In the genomic region with DNA sequence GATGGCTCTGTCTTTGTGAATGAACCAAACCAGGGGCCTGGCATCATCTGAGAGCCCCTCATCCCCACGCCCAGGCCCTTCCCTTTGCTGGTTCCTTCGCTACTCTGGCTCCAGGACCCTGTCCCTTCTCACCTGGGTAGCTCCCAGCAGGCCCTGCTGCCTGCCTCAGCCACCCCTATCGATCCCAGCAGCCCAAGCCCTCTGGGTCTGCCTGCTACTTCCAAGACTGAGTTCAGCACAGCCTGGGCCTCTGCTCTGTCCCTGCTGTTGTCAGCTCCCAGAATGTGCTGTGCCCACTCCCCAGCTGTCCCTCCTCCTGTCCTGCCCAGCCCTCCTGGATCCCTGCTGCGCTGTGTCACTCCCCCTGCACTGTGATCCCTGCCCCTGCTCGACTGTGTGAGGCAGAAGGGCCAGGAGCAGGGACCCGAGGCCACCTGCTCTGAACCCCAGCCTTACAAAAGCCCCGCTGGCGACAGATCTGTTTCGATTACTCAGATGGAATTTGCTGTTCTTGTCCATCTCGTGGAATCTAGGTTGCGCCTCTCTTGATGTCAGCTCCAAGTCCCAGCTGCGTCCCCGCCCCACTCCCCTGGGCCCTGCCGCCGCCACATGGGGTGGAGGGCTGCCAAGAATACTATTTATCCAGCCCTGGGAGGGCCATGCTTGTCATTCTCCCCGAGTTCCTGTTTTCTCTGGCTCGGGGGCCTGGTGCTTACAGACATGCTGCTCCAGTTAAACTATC, we compare ENCODE assay signal across 8 cellular contexts. TPM values are rescaled to one million over a fixed set of nuclear protein-coding genes. Genes with fewer than 3 reads are reported as not detected.
DNase-seq lines count a peak whose midpoint lies in the region; ATAC-seq, FAIRE-seq and TF ChIP-seq lines count a peak whose summit lies in the region.

No MANE protein-coding gene starts in this region.

- H3K9me3 Mint-ChIP-seq in stimulated activated effector memory CD8-positive, alpha-beta T cell treated with anti-CD3 and anti-CD28 coated beads, Interleukin-12 subunit alpha, Interleukin-12 subunit beta, amount 100 ng/mL, for 72 hours = no peaks in the 10 kb centered on the region

- WGBS in GM12878 (ENCODE audit: insufficient coverage, insufficient replicate concordance, low lambda C conversion rate, missing lambda C conversion rate) = 90% methylated on average over 15 of the region's 17 CpGs

- POLR2A ChIA-PET in GM12878 (lab: Charles Lee) = no interaction called here

- H3K4me3 Mint-ChIP-seq in stimulated activated effector memory CD8-positive, alpha-beta T cell treated with anti-CD3 and anti-CD28 coated beads, Interleukin-12 subunit alpha, Interleukin-12 subunit beta, amount 100 ng/mL, for 72 hours = no peak overlapping the region

- no peak for FAIRE-seq in GM12878 (lab: Jason Lieb, UNC)

- no peak overlapping the region for H3K4me3 ChIP-seq in HFF-Myc (replicated peaks; ENCODE audit: low read depth, low read length)
- H3K4me3 ChIP-seq in GM12878 = no peak overlapping the region

- H3K4me1 Mint-ChIP-seq in stimulated activated effector memory CD8-positive, alpha-beta T cell treated with anti-CD3 and anti-CD28 coated beads, Interleukin-12 subunit alpha, Interleukin-12 subunit beta, amount 100 ng/mL, for 72 hours = no peaks in the 10 kb centered on the region

- CTCF ChIA-PET in GM12878 (lab: Yijun Ruan, JAX) = interaction anchor here (0.9 kb wide), 1 partner anchor 13 kb away, joined by 3 read pairs; a partner anchor contains a TSS

- no peaks in the 10 kb centered on the region for H3K79me2 ChIP-seq in GM12878 (ENCODE audit: control insufficient read depth, insufficient read depth, low read length)

- no peaks in the 10 kb centered on the region for H3K4me1 ChIP-seq in GM12878 (ENCODE audit: control insufficient read depth, insufficient read depth, low read length)

- RAD21 ChIA-PET in GM12878 (lab: Charles Lee; ENCODE audit: unreplicated experiment) = no interaction called here

- SMC1A ChIA-PET in GM12878 (lab: Charles Lee; ENCODE audit: uncharacterized antibody, unreplicated experiment) = no interaction called here

- peaks cover 51% of the 10 kb centered on the region for H3K36me3 Mint-ChIP-seq in stimulated activated effector memory CD8-positive, alpha-beta T cell treated with anti-CD3 and anti-CD28 coated beads, Interleukin-12 subunit alpha, Interleukin-12 subunit beta, amount 100 ng/mL, for 72 hours

- ATAC-seq in GM12878 (no peak), GM21515 (IDR thresholded peaks at IDR 0.05; ENCODE audit: unreplicated experiment) (no peak), HG03159 (IDR thresholded peaks at IDR 0.05; ENCODE audit: unreplicated experiment) (no peak)
- no peak for ATAC-seq in stimulated activated effector memory CD8-positive, alpha-beta T cell treated with anti-CD3 and anti-CD28 coated beads, Interleukin-12 subunit alpha, Interleukin-12 subunit beta, amount 100 ng/mL, for 72 hours

- H3K4me2 ChIP-seq in GM12878 (ENCODE audit: control insufficient read depth, insufficient read depth) = no peak overlapping the region

- peak; percentile 81 for DNase-seq in HFF-Myc (ENCODE audit: extremely low read depth, low read depth)
- DNase-seq in GM12878 (ENCODE audit: low read depth, low spot score) = no peak
- DNase-seq in iris pigment epithelial cell (ENCODE audit: low read depth) = peak; percentile 86
- DNase-seq in stimulated activated effector memory CD8-positive, alpha-beta T cell treated with anti-CD3 and anti-CD28 coated beads, Interleukin-12 subunit alpha, Interleukin-12 subunit beta, amount 100 ng/mL, for 72 hours (ENCODE audit: low spot score in 2 of 2) = no peak
- no peak for DNase-seq in KG1 (lab: John Stamatoyannopoulos, UW)
- no peak for DNase-seq in activated CD8-positive, alpha-beta memory T cell treated with anti-CD3 and anti-CD28 coated beads, Interleukin-2, amount 50 U/mL, for 48 hours

- no peak for TF ChIP-seq RAD21 in GM12878 (IDR thresholded peaks at IDR 0.05; ENCODE audit: insufficient read depth, low read depth, low read length)

- peaks cover 5 to 23% of the 10 kb centered on the region in 2 experiments; a peak in 3 of 4 replicates for H3K36me3 ChIP-seq in GM12878 (ENCODE audit: control insufficient read depth in 2 of 2, insufficient read depth in 2 of 2, low read length in 1 of 2)

- BruUV-seq in GM12878 (replicated peaks; lab: Mats Ljungman, UMichigan) = no TSS peak

- H3K9ac ChIP-seq in GM12878 (ENCODE audit: control insufficient read depth, insufficient read depth, low read length) = no peak overlapping the region

- intact Hi-C loops in GM12878 (cut with micrococcal nuclease; ENCODE audit: unreplicated experiment) = no loop called here

- no peak for TF ChIP-seq EP300 in GM12878 (IDR thresholded peaks at IDR 0.05; ENCODE audit: borderline replicate concordance in 1 of 2, control insufficient read depth in 1 of 2, low read depth in 2 of 2, low read length in 2 of 2)

- TF ChIP-seq POLR2A in GM12878 (IDR thresholded peaks at IDR 0.05; ENCODE audit: low read depth, low read length) = peak; percentile 53

- no peaks in the 10 kb centered on the region for H3K9me3 ChIP-seq in GM12878 (replicated peaks; ENCODE audit: control insufficient read depth, insufficient read depth, low read length)

- H2AFZ ChIP-seq in GM12878 (ENCODE audit: control insufficient read depth, low read depth, low read length) = no peak overlapping the region

- peak overlapping the region; percentile 48 for H3K27ac Mint-ChIP-seq in stimulated activated effector memory CD8-positive, alpha-beta T cell treated with anti-CD3 and anti-CD28 coated beads, Interleukin-12 subunit alpha, Interleukin-12 subunit beta, amount 100 ng/mL, for 72 hours

- H4K20me1 ChIP-seq in GM12878 (ENCODE audit: control insufficient read depth, insufficient read depth) = no peaks in the 10 kb centered on the region

- H3K27ac ChIP-seq in GM12878 (ENCODE audit: control insufficient read depth, insufficient read depth) = no peak overlapping the region

- no peak for TF ChIP-seq CTCF in HFF-Myc (IDR thresholded peaks at IDR 0.05; ENCODE audit: low read depth, low read length, missing control alignments)
- no peak for TF ChIP-seq CTCF in GM12878 (IDR thresholded peaks at IDR 0.05 in 2 of 3, conservative IDR thresholded peaks at IDR 0.05 in 1 of 3; ENCODE audit: control insufficient read depth in 2 of 3, extremely low read depth in 1 of 3, insufficient read depth in 1 of 3, low read depth in 3 of 3, low read length in 3 of 3)

- H3K27me3 ChIP-seq in GM12878 (replicated peaks in 1 of 2; ENCODE audit: control insufficient read depth in 2 of 2, insufficient read depth in 2 of 2, low read length in 1 of 2) = no peaks in the 10 kb centered on the region

- in situ Hi-C loops in GM12878 (cut with MboI) = no loop called here

RNA-seq across cellular contexts. Expression of a gene that starts 13.0 kb away (rescaled TPM):
- total RNA-seq in GM12878 (2013; cell fraction: nucleolus; rRNA removed) = 18.4 and 19.7 TPM in 2 replicates
- total RNA-seq in GM12878 (2014; rRNA removed) (113 and 127 TPM in 2 replicates), GM12878 (2014; rRNA removed; fragmentation: Illumina TruSeq; extraction: Trizol) (92.1 and 102 TPM in 2 replicates), GM12878 (2021) (96.5 and 102 TPM in 2 replicates)
- polyA plus RNA-seq in GM12878 (2011; ENCODE audit: low read depth) = 31.3 TPM
- polyA plus RNA-seq in GM12878 (2011; rRNA removed) (85.8 and 131 TPM in 2 replicates), GM12878 (2014; fragmentation: Illumina TruSeq; extraction: Trizol) (69.3 and 86.6 TPM in 2 replicates), GM12878 (2014; fragmentation: Nextera tagmentation; extraction: Ambion mirVana) (100 to 1,000 TPM; 194 to 283 TPM), GM12878 (2014; rRNA removed) (129 and 140 TPM in 2 replicates), GM12878 (2016; fragmentation: Nextera tagmentation; extraction: Ambion mirVana) (100 to 1,000 TPM; 247 to 256 TPM)
- polyA plus RNA-seq in GM12878 (2011; cell fraction: cytosol; rRNA removed) = 75.5 and 105 TPM in 2 replicates
- 58.2 and 61.3 TPM in 2 replicates for polyA plus RNA-seq in GM12878 (2011; cell fraction: nucleus; rRNA removed)
- polyA plus RNA-seq in GM12878 (2012) = 70.0 and 75.5 TPM in 2 replicates
- 37.8 and 45.4 TPM in 2 replicates for polyA minus RNA-seq in GM12878 (2011; rRNA and poly(A)+ RNA removed)
- 17.0 and 25.8 TPM in 2 replicates for polyA minus RNA-seq in GM12878 (2011; cell fraction: cytosol; rRNA and poly(A)+ RNA removed)
- polyA minus RNA-seq in GM12878 (2011; cell fraction: nucleus; rRNA and poly(A)+ RNA removed) = 24.1 and 43.1 TPM in 2 replicates

RNA-seq across cellular contexts. Expression of a gene that starts 13.0 kb away (rescaled TPM):
- total RNA-seq in GM12878 (2013; cell fraction: nucleolus; rRNA removed) = 29.3 and 43.7 TPM in 2 replicates
- total RNA-seq in GM12878 (2014; rRNA removed) = 7.5 and 7.8 TPM in 2 replicates
- 6.3 and 7.4 TPM in 2 replicates for total RNA-seq in GM12878 (2014; rRNA removed; fragmentation: Illumina TruSeq; extraction: Trizol)
- 17.1 and 20.1 TPM in 2 replicates for total RNA-seq in GM12878 (2021)
- 3.4 TPM for polyA plus RNA-seq in GM12878 (2011; ENCODE audit: low read depth)
- polyA plus RNA-seq in GM12878 (2011; rRNA removed) = 7.6 and 12.8 TPM in 2 replicates
- 8.4 and 10.5 TPM in 2 replicates for polyA plus RNA-seq in GM12878 (2011; cell fraction: cytosol; rRNA removed)
- polyA plus RNA-seq in GM12878 (2011; cell fraction: nucleus; rRNA removed) = 56.2 and 70.0 TPM in 2 replicates
- 6.9 and 7.0 TPM in 2 replicates for polyA plus RNA-seq in GM12878 (2012)
- polyA plus RNA-seq in GM12878 (2014; fragmentation: Illumina TruSeq; extraction: Trizol) = 5.7 and 9.8 TPM in 2 replicates
- polyA plus RNA-seq in GM12878 (2014; fragmentation: Nextera tagmentation; extraction: Ambion mirVana) = 1 to 10 TPM; 1.4 to 1.6 TPM
- polyA plus RNA-seq in GM12878 (2014; rRNA removed) = 13.4 and 13.9 TPM in 2 replicates
- polyA plus RNA-seq in GM12878 (2016; fragmentation: Nextera tagmentation; extraction: Ambion mirVana) = 10 to 100 TPM; 12.6 to 13.2 TPM
- polyA minus RNA-seq in GM12878 (2011; rRNA and poly(A)+ RNA removed) = 9.9 and 13.0 TPM in 2 replicates
- 5.6 and 6.4 TPM in 2 replicates for polyA minus RNA-seq in GM12878 (2011; cell fraction: cytosol; rRNA and poly(A)+ RNA removed)
- polyA minus RNA-seq in GM12878 (2011; cell fraction: nucleus; rRNA and poly(A)+ RNA removed) = 19.2 and 31.2 TPM in 2 replicates

RNA-seq across cellular contexts. Expression of a gene that starts 48.9 kb away (rescaled TPM):
- total RNA-seq in GM12878 (2013; cell fraction: nucleolus; rRNA removed) = 11.0 and 15.9 TPM in 2 replicates
- total RNA-seq in GM12878 (2014; rRNA removed) (6.6 and 7.6 TPM in 2 replicates), GM12878 (2014; rRNA removed; fragmentation: Illumina TruSeq; extraction: Trizol) (7.0 and 7.5 TPM in 2 replicates), GM12878 (2021) (17.5 and 17.8 TPM in 2 replicates)
- 6.4 TPM for polyA plus RNA-seq in GM12878 (2011; ENCODE audit: low read depth)
- polyA plus RNA-seq in GM12878 (2011; rRNA removed) (2.5 and 4.5 TPM in 2 replicates), GM12878 (2014; fragmentation: Illumina TruSeq; extraction: Trizol) (7.4 and 10.9 TPM in 2 replicates), GM12878 (2014; fragmentation: Nextera tagmentation; extraction: Ambion mirVana) (1 to 10 TPM; 1.1 to 2.1 TPM), GM12878 (2014; rRNA removed) (7.9 and 9.6 TPM in 2 replicates), GM12878 (2016; fragmentation: Nextera tagmentation; extraction: Ambion mirVana) (1 to 10 TPM; 4.9 to 5.4 TPM)
- 3.3 and 4.3 TPM in 2 replicates for polyA plus RNA-seq in GM12878 (2011; cell fraction: cytosol; rRNA removed)
- 5.9 and 8.1 TPM in 2 replicates for polyA plus RNA-seq in GM12878 (2011; cell fraction: nucleus; rRNA removed)
- 4.9 and 7.9 TPM in 2 replicates for polyA plus RNA-seq in GM12878 (2012)
- polyA minus RNA-seq in GM12878 (2011; rRNA and poly(A)+ RNA removed) = 7.9 and 11.6 TPM in 2 replicates
- polyA minus RNA-seq in GM12878 (2011; cell fraction: cytosol; rRNA and poly(A)+ RNA removed) = 4.8 and 6.0 TPM in 2 replicates
- polyA minus RNA-seq in GM12878 (2011; cell fraction: nucleus; rRNA and poly(A)+ RNA removed) = 2.4 and 5.0 TPM in 2 replicates

Comparison
In these comparisons a context has a peak if more than half of its experiments do, and no peak if none do; other contexts are left out.
1. DNase-seq: peak in HFF-Myc (single experiment) and iris pigment epithelial cell (single experiment); none in GM12878 (single experiment), stimulated activated effector memory CD8-positive, alpha-beta T cell treated with anti-CD3 and anti-CD28 coated beads, Interleukin-12 subunit alpha, Interleukin-12 subunit beta, amount 100 ng/mL, for 72 hours (0 of 2), KG1 (single experiment) and activated CD8-positive, alpha-beta memory T cell treated with anti-CD3 and anti-CD28 coated beads, Interleukin-2, amount 50 U/mL, for 48 hours (single experiment).